ENCODE assay signal across 21 cellular contexts in genomic region chr16:23960081-23960499, GRCh38.
DNase-seq lines count a peak whose midpoint lies in the region; ATAC-seq, FAIRE-seq and TF ChIP-seq lines count a peak whose summit lies in the region.
"Had no signal": no experiment of that assay in that cellular context is flagged by ENCODE, and none has a peak within 500 bp of the region (broad histone marks: within the 10 kb centered on the region; RNA-seq: fewer than 3 reads in every experiment).

No MANE protein-coding gene starts in this region.

- TF ChIP-seq POLR2A in GM12878 (IDR thresholded peaks at IDR 0.05; ENCODE audit: low read depth, low read length) = no peak

- TF ChIP-seq RAD21 in GM12878 (IDR thresholded peaks at IDR 0.05; ENCODE audit: insufficient read depth, low read depth, low read length) = no peak

- peak; percentile 18 for ATAC-seq in HG03342 (IDR thresholded peaks at IDR 0.05; ENCODE audit: unreplicated experiment)
- ATAC-seq in GM12878 = peak; percentile 23; the same call in 2 of the 3 replicates
- ATAC-seq in stimulated activated memory B cell treated with anti-CD40 and anti-IgM and Interleukin-4, amounts not matched to agents 10 μg/mL and 1 μg/mL and 100 μg/mL, for 72 hours = peak; percentile 61
- ATAC-seq in WTC11 = no peak
- ATAC-seq in GM21515 (IDR thresholded peaks at IDR 0.05; ENCODE audit: unreplicated experiment) = no peak

- no peaks in the 10 kb centered on the region for H3K27me3 ChIP-seq in GM12878 (replicated peaks in 1 of 2; ENCODE audit: control insufficient read depth in 2 of 2, insufficient read depth in 2 of 2, low read length in 1 of 2)
- H3K27me3 ChIP-seq: ascending aorta, vagina had no signal

- H3K36me3 Mint-ChIP-seq in activated naive CD4-positive, alpha-beta T cell treated with anti-CD3 and anti-CD28 coated beads for 36 hours (ENCODE audit: low read depth) = peaks cover 2% of the 10 kb centered on the region
- H3K36me3 Mint-ChIP-seq in stimulated activated memory B cell treated with anti-CD40 and anti-IgM and Interleukin-4, amounts not matched to agents 10 μg/mL and 1 μg/mL and 100 μg/mL, for 72 hours = peaks cover 25% of the 10 kb centered on the region
- no peaks in the 10 kb centered on the region for H3K36me3 Mint-ChIP-seq in WTC11

- WGBS in GM12878 (ENCODE audit: insufficient coverage, insufficient replicate concordance, low lambda C conversion rate, missing lambda C conversion rate) = 75% methylated on average over 1 of the region's 2 CpGs

- H4K20me1 ChIP-seq in GM12878 (ENCODE audit: control insufficient read depth, insufficient read depth) = peaks cover 4% of the 10 kb centered on the region; the same call in 1 of the 2 replicates

- H3K4me3 ChIP-seq in GM12878 = no peak overlapping the region
- H3K4me3 ChIP-seq: ascending aorta, left ventricle myocardium inferior, PC-9, vagina had no signal

- H2AFZ ChIP-seq in GM12878 (ENCODE audit: control insufficient read depth, low read depth, low read length) = no peak overlapping the region
- H2AFZ ChIP-seq: parathyroid adenoma, PC-9 had no signal

- no peak for DNase-seq in activated naive CD4-positive, alpha-beta T cell treated with anti-CD3 and anti-CD28 coated beads for 36 hours
- DNase-seq in activated naive CD4-positive, alpha-beta T cell (lab: John Stamatoyannopoulos, UW) = no peak
- DNase-seq in GM12878 (ENCODE audit: low read depth, low spot score) (no peak), GM10266 (ENCODE audit: extremely low spot score) (no peak), WTC11 (ENCODE audit: low spot score) (no peak)
- DNase-seq: activated CD4-positive, alpha-beta T cell treated with anti-CD3 and anti-CD28 coated beads for 1 hour; effector CD8-positive, alpha-beta T cell; left ventricle myocardium inferior; NCI-H1436 treated with DMSO at 0.1 percent for 48 hours; NCI-H2171 treated with DMSO at 0.1 percent for 48 hours; NCI-H774; PC-9; substantia nigra; T-helper 9 cell had no signal

- peaks cover 18% of the 10 kb centered on the region for H3K4me1 ChIP-seq in GM12878 (ENCODE audit: control insufficient read depth, insufficient read depth, low read length)
- H3K4me1 ChIP-seq: ascending aorta, left ventricle myocardium inferior, parathyroid adenoma, vagina had no signal

- intact Hi-C loops in activated naive CD4-positive, alpha-beta T cell treated with anti-CD3 and anti-CD28 coated beads for 36 hours (cut with micrococcal nuclease) = loop anchor here (5.0 kb wide), 1 partner anchor 158 kb away; no protein-coding TSS in a partner anchor
- intact Hi-C loops in GM12878 (cut with micrococcal nuclease; ENCODE audit: unreplicated experiment) = no loop called here

- no peaks in the 10 kb centered on the region for H3K27me3 Mint-ChIP-seq in activated naive CD4-positive, alpha-beta T cell treated with anti-CD3 and anti-CD28 coated beads for 36 hours (ENCODE audit: low read depth)
- H3K27me3 Mint-ChIP-seq in stimulated activated memory B cell treated with anti-CD40 and anti-IgM and Interleukin-4, amounts not matched to agents 10 μg/mL and 1 μg/mL and 100 μg/mL, for 72 hours = no peaks in the 10 kb centered on the region
- H3K27me3 Mint-ChIP-seq in WTC11 (ENCODE audit: low read depth) = peaks cover 3% of the 10 kb centered on the region

- no TSS peak for BruUV-seq in GM12878 (replicated peaks; lab: Mats Ljungman, UMichigan)

- in situ Hi-C loops in GM12878 (cut with MboI) = no loop called here

- POLR2A ChIA-PET in GM12878 (lab: Charles Lee) = interaction anchor here (0.6 to 1.5 kb wide), 2 partner anchors 11 to 180 kb away, joined by 3 read pairs; no protein-coding TSS in a partner anchor
- POLR2A ChIA-PET in WTC11 (lab: Charles Lee) = no interaction called here

- H3K9me3 ChIP-seq in GM12878 (replicated peaks; ENCODE audit: control insufficient read depth, insufficient read depth, low read length) = no peaks in the 10 kb centered on the region
- H3K9me3 ChIP-seq: ascending aorta, left ventricle myocardium inferior, vagina had no signal

- no peak for FAIRE-seq in GM12878 (lab: Jason Lieb, UNC)
- FAIRE-seq: G401.6 had no signal

- RAD21 ChIA-PET in GM12878 (lab: Charles Lee; ENCODE audit: unreplicated experiment) = interaction anchor here (1.4 kb wide), 2 partner anchors 83 to 121 kb away, joined by 4 read pairs; no protein-coding TSS in a partner anchor

- H3K4me3 Mint-ChIP-seq in activated naive CD4-positive, alpha-beta T cell treated with anti-CD3 and anti-CD28 coated beads for 36 hours = peak overlapping the region; percentile 66
- H3K4me3 Mint-ChIP-seq in stimulated activated memory B cell treated with anti-CD40 and anti-IgM and Interleukin-4, amounts not matched to agents 10 μg/mL and 1 μg/mL and 100 μg/mL, for 72 hours = peak overlapping the region; percentile 56
- H3K4me3 Mint-ChIP-seq in WTC11 = no peak overlapping the region

- peaks cover 33% of the 10 kb centered on the region for H3K79me2 ChIP-seq in GM12878 (ENCODE audit: control insufficient read depth, insufficient read depth, low read length)
- H3K79me2 ChIP-seq: parathyroid adenoma had no signal

- peak overlapping the region; percentile 1 for H3K4me2 ChIP-seq in GM12878 (ENCODE audit: control insufficient read depth, insufficient read depth)
- H3K4me2 ChIP-seq: PC-9 had no signal

- peak overlapping the region; percentile 81 for H3K27ac Mint-ChIP-seq in activated naive CD4-positive, alpha-beta T cell treated with anti-CD3 and anti-CD28 coated beads for 36 hours
- H3K27ac Mint-ChIP-seq in stimulated activated memory B cell treated with anti-CD40 and anti-IgM and Interleukin-4, amounts not matched to agents 10 μg/mL and 1 μg/mL and 100 μg/mL, for 72 hours = peak overlapping the region; percentile 87
- H3K27ac Mint-ChIP-seq in WTC11 = no peak overlapping the region

- SMC1A ChIA-PET in GM12878 (lab: Charles Lee; ENCODE audit: uncharacterized antibody, unreplicated experiment) = interaction anchor here (0.8 to 2.1 kb wide), 7 partner anchors 11 to 157 kb away, joined by 3 to 7 read pairs (median 5); no protein-coding TSS in a partner anchor

- TF ChIP-seq CTCF in GM12878 (IDR thresholded peaks at IDR 0.05 in 2 of 3, conservative IDR thresholded peaks at IDR 0.05 in 1 of 3; ENCODE audit: control insufficient read depth in 2 of 3, extremely low read depth in 1 of 3, insufficient read depth in 1 of 3, low read depth in 3 of 3, low read length in 3 of 3) (no peak), GM10266 (IDR thresholded peaks at IDR 0.05; ENCODE audit: control insufficient read depth, insufficient read depth, low read depth, missing control alignments) (no peak), WTC11 (IDR thresholded peaks at IDR 0.05) (no peak)

- CTCF ChIA-PET in activated naive CD4-positive, alpha-beta T cell treated with anti-CD3 and anti-CD28 coated beads for 36 hours (lab: Charles Lee) = interaction anchor here (1.3 to 2.5 kb wide), 4 partner anchors 11 to 56 kb away, joined by 3 to 8 read pairs (median 4); no protein-coding TSS in a partner anchor
- CTCF ChIA-PET in GM12878 (lab: Yijun Ruan, JAX) = interaction anchor here (0.6 to 2.3 kb wide), 5 partner anchors 10 to 156 kb away, joined by 3 to 9 read pairs (median 4); no protein-coding TSS in a partner anchor
- CTCF ChIA-PET in WTC11 (lab: Charles Lee) = no interaction called here

- no peak for TF ChIP-seq EP300 in GM12878 (IDR thresholded peaks at IDR 0.05; ENCODE audit: borderline replicate concordance in 1 of 2, control insufficient read depth in 1 of 2, low read depth in 2 of 2, low read length in 2 of 2)

- peaks cover 66% of the 10 kb centered on the region for H3K4me1 Mint-ChIP-seq in activated naive CD4-positive, alpha-beta T cell treated with anti-CD3 and anti-CD28 coated beads for 36 hours (ENCODE audit: low read depth)
- H3K4me1 Mint-ChIP-seq in stimulated activated memory B cell treated with anti-CD40 and anti-IgM and Interleukin-4, amounts not matched to agents 10 μg/mL and 1 μg/mL and 100 μg/mL, for 72 hours = peaks cover 81% of the 10 kb centered on the region
- H3K4me1 Mint-ChIP-seq in WTC11 = peaks cover 7% of the 10 kb centered on the region

- no peak overlapping the region for H3K9ac ChIP-seq in GM12878 (ENCODE audit: control insufficient read depth, insufficient read depth, low read length)
- H3K9ac ChIP-seq: parathyroid adenoma had no signal

- no peak overlapping the region for H3K27ac ChIP-seq in GM12878 (ENCODE audit: control insufficient read depth, insufficient read depth)
- H3K27ac ChIP-seq: ascending aorta, left ventricle myocardium inferior, parathyroid adenoma, PC-9, vagina had no signal

- H3K9me3 Mint-ChIP-seq in activated naive CD4-positive, alpha-beta T cell treated with anti-CD3 and anti-CD28 coated beads for 36 hours = no peaks in the 10 kb centered on the region
- peaks cover 4% of the 10 kb centered on the region for H3K9me3 Mint-ChIP-seq in stimulated activated memory B cell treated with anti-CD40 and anti-IgM and Interleukin-4, amounts not matched to agents 10 μg/mL and 1 μg/mL and 100 μg/mL, for 72 hours
- peaks cover 3% of the 10 kb centered on the region; the same call in 1 of the 2 replicates for H3K9me3 Mint-ChIP-seq in WTC11

- H3K36me3 ChIP-seq in GM12878 (ENCODE audit: control insufficient read depth in 2 of 2, insufficient read depth in 2 of 2, low read length in 1 of 2) = peaks cover 5 to 21% of the 10 kb centered on the region in 2 experiments
- H3K36me3 ChIP-seq: ascending aorta, left ventricle myocardium inferior, vagina had no signal

TF ChIP-seq in WTC11, 78 proteins besides CTCF, POLR2A, EP300 and RAD21 (continues in another document):
- TF ChIP-seq MAX (CRISPR knock-in tag; IDR thresholded peaks at IDR 0.05) (no peak), HMGA2 (CRISPR knock-in tag; IDR thresholded peaks at IDR 0.05) (no peak), OVOL2 (CRISPR knock-in tag; IDR thresholded peaks at IDR 0.05; ENCODE audit: borderline replicate concordance) (no peak), ZNF396 (CRISPR knock-in tag; IDR thresholded peaks at IDR 0.05; ENCODE audit: borderline replicate concordance) (no peak), ZNF416 (CRISPR knock-in tag; IDR thresholded peaks at IDR 0.05) (no peak), SOX15 (CRISPR knock-in tag; IDR thresholded peaks at IDR 0.05) (no peak), ZNF512 (CRISPR knock-in tag; IDR thresholded peaks at IDR 0.05; ENCODE audit: borderline replicate concordance) (no peak)

Comparison
In these comparisons a context has a peak if more than half of its experiments do, and no peak if none do; other contexts are left out.
1. ATAC-seq: peak in HG03342 (single experiment), GM12878 (single experiment) and stimulated activated memory B cell treated with anti-CD40 and anti-IgM and Interleukin-4, amounts not matched to agents 10 μg/mL and 1 μg/mL and 100 μg/mL, for 72 hours (single experiment); none in WTC11 (single experiment) and GM21515 (single experiment).